32 cellular contexts compared by ENCODE assay signal in genomic region chr3:106108925-106109324, GRCh38.
"Had no signal": no experiment of that assay in that cellular context is flagged by ENCODE, and none has a peak within 500 bp of the region (broad histone marks: within the 10 kb centered on the region; RNA-seq: fewer than 3 reads in every experiment).

No MANE protein-coding gene starts in this region.

- ATAC-seq: left colon; left lung; lower lobe of right lung; natural killer cell treated with Interleukin-12 subunit alpha and Interleukin-12 subunit beta and Interleukin-15 and Interleukin-18, amount 100 ng/mL, for 72 hours; pancreas; right cardiac atrium; sciatic nerve; stimulated activated naive B cell treated with anti-CD40 and anti-IgM and Interleukin-4, amounts not matched to agents 10 μg/mL and 1 μg/mL and 100 μg/mL, for 72 hours; stimulated activated naive CD8-positive, alpha-beta T cell treated with anti-CD3 and anti-CD28 coated beads, Interleukin-15, Interleukin-2, amounts not matched to agents 100 U/mL and 50 U/mL, for 24 hours had no signal

- H3K9me3 Mint-ChIP-seq: natural killer cell treated with Interleukin-12 subunit alpha and Interleukin-12 subunit beta and Interleukin-15 and Interleukin-18, amount 100 ng/mL, for 72 hours; stimulated activated naive B cell treated with anti-CD40 and anti-IgM and Interleukin-4, amounts not matched to agents 10 μg/mL and 1 μg/mL and 100 μg/mL, for 72 hours had no signal

- H3K27me3 ChIP-seq: left lung, pancreas, stomach, testis, thyroid gland, transverse colon, upper lobe of left lung, vagina had no signal

- H3K27ac Mint-ChIP-seq: natural killer cell treated with Interleukin-12 subunit alpha and Interleukin-12 subunit beta and Interleukin-15 and Interleukin-18, amount 100 ng/mL, for 72 hours; stimulated activated naive B cell treated with anti-CD40 and anti-IgM and Interleukin-4, amounts not matched to agents 10 μg/mL and 1 μg/mL and 100 μg/mL, for 72 hours had no signal

- H3K36me3 ChIP-seq: left lung, lower lobe of right lung, pancreas, prostate gland, stomach, thyroid gland, transverse colon, upper lobe of left lung, vagina had no signal

- H3K36me3 Mint-ChIP-seq: immature natural killer cell; naive B cell; natural killer cell treated with Interleukin-12 subunit alpha and Interleukin-12 subunit beta and Interleukin-15 and Interleukin-18, amount 100 ng/mL, for 72 hours; stimulated activated naive B cell treated with anti-CD40 and anti-IgM and Interleukin-4, amounts not matched to agents 10 μg/mL and 1 μg/mL and 100 μg/mL, for 72 hours had no signal

- H3K4me1 ChIP-seq: left lung, lower lobe of right lung, pancreas, prostate gland, stomach, testis, thyroid gland, transverse colon, upper lobe of left lung, vagina had no signal

- H3K9me3 ChIP-seq: left lung, lower lobe of right lung, pancreas, prostate gland, stomach, testis, thyroid gland, transverse colon, upper lobe of left lung, vagina had no signal

- H3K4me3 Mint-ChIP-seq: immature natural killer cell; naive B cell; natural killer cell treated with Interleukin-12 subunit alpha and Interleukin-12 subunit beta and Interleukin-15 and Interleukin-18, amount 100 ng/mL, for 72 hours; neural crest cell; stimulated activated naive B cell treated with anti-CD40 and anti-IgM and Interleukin-4, amounts not matched to agents 10 μg/mL and 1 μg/mL and 100 μg/mL, for 72 hours had no signal

- H3K4me1 Mint-ChIP-seq: immature natural killer cell; neural crest cell; stimulated activated naive B cell treated with anti-CD40 and anti-IgM and Interleukin-4, amounts not matched to agents 10 μg/mL and 1 μg/mL and 100 μg/mL, for 72 hours had no signal

- H3K4me3 ChIP-seq: left lung, lower lobe of right lung, pancreas, prostate gland, skin epidermis, stomach, testis, thyroid gland, transverse colon, upper lobe of left lung, vagina had no signal

- FAIRE-seq: islet of Langerhans, kidney, pancreas had no signal

- DNase-seq: hypothalamus; immature natural killer cell; kidney; left colon; left lung; lower lobe of right lung; mammary epithelial cell; mesenchymal stem cell; naive B cell; nucleus accumbens; pancreas; posterior cingulate gyrus; retina; right cardiac atrium; stimulated activated CD4-positive, alpha-beta T cell treated with anti-CD3 and anti-CD28 coated beads, Interleukin-12 subunit alpha, Interleukin-12 subunit beta, amount 100 ng/mL, for 4 hours; stimulated activated CD4-positive, alpha-beta T cell treated with anti-CD3 and anti-CD28 coated beads, Interleukin-15, amount 100 ng/mL, for 24 hours; stimulated activated CD4-positive, alpha-beta T cell treated with anti-CD3 and anti-CD28 coated beads, Interleukin-2, amount 100 ng/mL, for 24 hours; stimulated activated CD4-positive, alpha-beta T cell treated with anti-CD3 and anti-CD28 coated beads, Interleukin-4, amount 100 ng/mL, for 1 hour; stimulated activated naive B cell treated with anti-CD40 and anti-IgM and Interleukin-4, amounts not matched to agents 10 μg/mL and 1 μg/mL and 100 μg/mL, for 72 hours; stimulated activated naive CD8-positive, alpha-beta T cell treated with anti-CD3 and anti-CD28 coated beads, Interleukin-15, Interleukin-2, amounts not matched to agents 100 U/mL and 50 U/mL, for 24 hours; stomach; testis; thyroid gland; transverse colon; upper lobe of left lung had no signal

- H3K27ac ChIP-seq: left lung, lower lobe of right lung, pancreas, prostate gland, skin epidermis, stomach, testis, thyroid gland, transverse colon, upper lobe of left lung, vagina had no signal

- H3K27me3 Mint-ChIP-seq: naive B cell; natural killer cell treated with Interleukin-12 subunit alpha and Interleukin-12 subunit beta and Interleukin-15 and Interleukin-18, amount 100 ng/mL, for 72 hours; stimulated activated naive B cell treated with anti-CD40 and anti-IgM and Interleukin-4, amounts not matched to agents 10 μg/mL and 1 μg/mL and 100 μg/mL, for 72 hours had no signal
